ENCODE assay signal across 17 cellular contexts in the genomic region with DNA sequence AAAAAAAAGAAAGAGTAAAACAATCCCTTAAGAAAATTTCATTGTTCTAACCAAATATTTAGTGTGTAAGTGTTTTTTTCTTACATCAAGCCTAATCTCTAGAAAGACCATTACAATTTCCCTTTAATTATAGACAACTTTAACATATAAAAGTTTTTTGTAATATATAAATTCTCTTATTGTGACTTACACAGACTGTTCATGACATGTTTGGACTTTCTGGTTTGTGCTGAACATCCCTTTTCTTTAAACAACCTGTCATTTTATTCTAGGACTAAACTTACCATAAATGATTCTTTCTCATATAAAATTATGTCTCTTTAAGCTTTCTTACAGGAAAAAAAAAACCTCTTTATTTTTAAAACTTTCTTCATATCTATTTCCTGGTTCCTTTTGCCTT. TPM values are rescaled to one million over a fixed set of nuclear protein-coding genes. Genes with fewer than 3 reads are reported as not detected.
"Had no signal": no experiment of that assay in that cellular context is flagged by ENCODE, and none has a peak within 500 bp of the region (broad histone marks: within the 10 kb centered on the region; RNA-seq: fewer than 3 reads in every experiment).

No MANE protein-coding gene starts in this region.

- H3K27ac Mint-ChIP-seq: activated CD8-positive, alpha-beta T cell treated with anti-CD3 and anti-CD28 coated beads for 36 hours; activated naive CD4-positive, alpha-beta T cell treated with anti-CD3 and anti-CD28 coated beads, Interleukin-2, amount 50 U/mL, for 72 hours; nephron progenitor cell; stimulated activated naive CD8-positive, alpha-beta T cell treated with anti-CD3 and anti-CD28 coated beads, Interleukin-15, Interleukin-2, amounts not matched to agents 100 ng/mL and 50 ng/mL, for 24 hours; type B pancreatic cell had no signal

- H3K27ac ChIP-seq: brain microvascular endothelial cell, foreskin keratinocyte, sigmoid colon, spleen, suprapubic skin had no signal

- DNase-seq: activated B cell treated with CpG ODN at 0.5 μM for 24 hours; activated CD4-positive, alpha-beta T cell treated with anti-CD3 and anti-CD28 coated beads for 48 hours; activated CD8-positive, alpha-beta T cell treated with anti-CD3 and anti-CD28 coated beads for 36 hours; activated gamma-delta T cell; activated T-cell treated with anti-CD3 and anti-CD28 coated beads, Interleukin-2, amount 50 U/mL, for 4 hours; amniotic stem cell; brain microvascular endothelial cell; effector memory CD4-positive, alpha-beta T cell; foreskin keratinocyte; head of caudate nucleus; nephron progenitor cell; sigmoid colon; spleen had no signal

- ATAC-seq: activated CD8-positive, alpha-beta T cell treated with anti-CD3 and anti-CD28 coated beads for 36 hours; activated naive CD4-positive, alpha-beta T cell treated with anti-CD3 and anti-CD28 coated beads, Interleukin-2, amount 50 U/mL, for 72 hours; activated T-cell treated with anti-CD3 and anti-CD28 coated beads, Interleukin-2, amount 50 U/mL, for 4 hours; foreskin keratinocyte had no signal

- H3K36me3 ChIP-seq: brain microvascular endothelial cell, sigmoid colon, spleen, suprapubic skin had no signal

- H3K9me3 ChIP-seq: sigmoid colon, suprapubic skin had no signal

- H3K27me3 Mint-ChIP-seq: activated B cell treated with CpG ODN at 0.5 μM for 24 hours; activated CD8-positive, alpha-beta T cell treated with anti-CD3 and anti-CD28 coated beads for 36 hours; stimulated activated naive CD8-positive, alpha-beta T cell treated with anti-CD3 and anti-CD28 coated beads, Interleukin-15, Interleukin-2, amounts not matched to agents 100 ng/mL and 50 ng/mL, for 24 hours; type B pancreatic cell had no signal

- H3K4me1 ChIP-seq: foreskin keratinocyte, sigmoid colon, suprapubic skin had no signal

- H3K4me3 Mint-ChIP-seq: activated B cell treated with CpG ODN at 0.5 μM for 24 hours; activated CD8-positive, alpha-beta T cell treated with anti-CD3 and anti-CD28 coated beads for 36 hours; activated T-cell treated with anti-CD3 and anti-CD28 coated beads, Interleukin-2, amount 50 U/mL, for 4 hours; nephron progenitor cell; stimulated activated naive CD8-positive, alpha-beta T cell treated with anti-CD3 and anti-CD28 coated beads, Interleukin-15, Interleukin-2, amounts not matched to agents 100 ng/mL and 50 ng/mL, for 24 hours; type B pancreatic cell had no signal

- H3K4me3 ChIP-seq: sigmoid colon, spleen, suprapubic skin had no signal

- H3K27me3 ChIP-seq: brain microvascular endothelial cell, foreskin keratinocyte, sigmoid colon, spleen, suprapubic skin had no signal

RNA-seq across cellular contexts. Expression of a gene that starts 13.0 kb away (rescaled TPM):
- polyA plus RNA-seq: foreskin keratinocyte had no signal
